ENCODE assay signal across 8 cellular contexts in genomic region chr18:51194604-51195003, GRCh38. TPM values are rescaled to one million over a fixed set of nuclear protein-coding genes. Genes with fewer than 3 reads are reported as not detected.
DNase-seq lines count a peak whose midpoint lies in the region; ATAC-seq and TF ChIP-seq lines count a peak whose summit lies in the region.

No MANE protein-coding gene starts in this region.

- intact Hi-C loops in body of pancreas (cut with DNase I), result no loop called here

- H3K4me3 Mint-ChIP-seq in mesothelial cell of epicardium, result peak overlapping the region; percentile 98

- POLR2A ChIA-PET in AG04450 (lab: Yijun Ruan, JAX), result no interaction called here

- WGBS in body of pancreas, 2 donors, result 48 to 49% methylated on average over 3 of the region's 3 CpGs

- DNase-seq in AG04450 (ENCODE audit: low read depth, low spot score), result no peak
- no peak for DNase-seq in body of pancreas
- no peak for DNase-seq in mesothelial cell of epicardium (ENCODE audit: low spot score in 2 of 2, unreplicated experiment in 2 of 2)
- DNase-seq in NCI-H2081 (lab: John Stamatoyannopoulos, UW), result no peak
- DNase-seq in amygdala (lab: John Stamatoyannopoulos, UW), result no peak
- DNase-seq in NCI-H526 treated with DMSO at 0.1 percent for 48 hours (lab: John Stamatoyannopoulos, UW), result no peak

- TF ChIP-seq POLR2A in body of pancreas (IDR thresholded peaks at IDR 0.05), result no peak

- H3K9ac ChIP-seq in HUES48 (ENCODE audit: low read depth, low read length), result peak overlapping the region; percentile 90; the same call in 1 of the 2 replicates

- no peaks in the 10 kb centered on the region for H3K27me3 Mint-ChIP-seq in mesothelial cell of epicardium (ENCODE audit: low read depth)

- H3K27ac ChIP-seq in AG04450 (ENCODE audit: low read depth, low read length) (no peak overlapping the region), HUES48 (ENCODE audit: low read depth, low read length) (peak overlapping the region; percentile 71), body of pancreas (peak overlapping the region; percentile 94 to 98 (median 96))

- H3K4me3 ChIP-seq in AG04450 (ENCODE audit: low read depth, low read length), result peak overlapping the region; percentile 90
- H3K4me3 ChIP-seq in HUES48 (ENCODE audit: low read depth, low read length), result peak overlapping the region; percentile 87
- no peak overlapping the region for H3K4me3 ChIP-seq in body of pancreas

- H3K36me3 Mint-ChIP-seq in mesothelial cell of epicardium, result no peaks in the 10 kb centered on the region

- peak overlapping the region; percentile 73 for H3K27ac Mint-ChIP-seq in mesothelial cell of epicardium

- H3K9me3 Mint-ChIP-seq in mesothelial cell of epicardium, result no peaks in the 10 kb centered on the region

- ATAC-seq in body of pancreas (no peak), GM18858 (IDR thresholded peaks at IDR 0.05; ENCODE audit: unreplicated experiment) (no peak)

- H3K4me1 ChIP-seq in HUES48 (ENCODE audit: control insufficient read depth, insufficient read depth, low read length) (peaks cover 52% of the 10 kb centered on the region), body of pancreas (peaks cover 51% of the 10 kb centered on the region)

- H3K27me3 ChIP-seq in AG04450 (ENCODE audit: control insufficient read depth, insufficient read depth, low read length) (no peaks in the 10 kb centered on the region), HUES48 (ENCODE audit: control insufficient read depth, insufficient read depth, low read length) (no peaks in the 10 kb centered on the region), body of pancreas (no peaks in the 10 kb centered on the region)

- H3K36me3 ChIP-seq in HUES48 (ENCODE audit: control insufficient read depth, insufficient read depth, low read length) (peaks cover 33% of the 10 kb centered on the region), body of pancreas (replicated peaks in 1 of 2; ENCODE audit: insufficient read depth in 1 of 2, low read depth in 2 of 2) (no peaks in the 10 kb centered on the region)

- peaks cover 10% of the 10 kb centered on the region; the same call in 1 of the 2 replicates for H3K9me3 ChIP-seq in AG04450 (ENCODE audit: control insufficient read depth, insufficient read depth, low read length)
- no peaks in the 10 kb centered on the region for H3K9me3 ChIP-seq in HUES48 (ENCODE audit: control insufficient read depth, insufficient read depth, low read length)
- no peaks in the 10 kb centered on the region for H3K9me3 ChIP-seq in body of pancreas

- CTCF ChIA-PET in AG04450 (lab: Charles Lee), result no interaction called here

- peaks cover 46% of the 10 kb centered on the region for H3K4me1 Mint-ChIP-seq in mesothelial cell of epicardium

- TF ChIP-seq CTCF in AG04450 (IDR thresholded peaks at IDR 0.05; ENCODE audit: low read depth, low read length), result no peak
- TF ChIP-seq CTCF in body of pancreas (IDR thresholded peaks at IDR 0.05), result no peak
- TF ChIP-seq CTCF in mesothelial cell of epicardium (IDR thresholded peaks at IDR 0.05; ENCODE audit: unreplicated experiment), result no peak

RNA-seq across cellular contexts. Expression of gene MEX3C, which starts 2.9 kb away (rescaled TPM):
- polyA plus RNA-seq in AG04450 (2011; rRNA removed), result 63.5 and 69.7 TPM in 2 replicates
- 61.1 and 74.8 TPM in 2 replicates for polyA minus RNA-seq in AG04450 (2011; rRNA and poly(A)+ RNA removed)
- 10 to 100 TPM; 16.5 to 16.6 TPM for total RNA-seq in body of pancreas
- total RNA-seq in mesothelial cell of epicardium, result 88.9 to 94.2 TPM (median 92.5 TPM) in 3 replicates

Comparison
In these comparisons a context has a peak if more than half of its experiments do, and no peak if none do; other contexts are left out.
1. H3K4me3 ChIP-seq: peak in AG04450 (single experiment) and HUES48 (single experiment); none in body of pancreas (0 of 2).